24 cellular contexts compared by ENCODE assay signal in genomic region chr1:187844313-187844712, GRCh38.
"Had no signal": no experiment of that assay in that cellular context is flagged by ENCODE, and none has a peak within 500 bp of the region (broad histone marks: within the 10 kb centered on the region; RNA-seq: fewer than 3 reads in every experiment).

No MANE protein-coding gene starts in this region.

- H3K9me3 ChIP-seq: colonic mucosa, lower lobe of right lung, ovary, psoas muscle, sigmoid colon, testis, tibial artery had no signal

- H3K4me1 ChIP-seq: colonic mucosa, lower lobe of right lung, psoas muscle, sigmoid colon, spleen, testis, tibial artery had no signal

- FAIRE-seq: endothelial cell of umbilical vein, frontal cortex had no signal

- H3K27ac ChIP-seq: colonic mucosa, lower lobe of right lung, ovary, psoas muscle, sigmoid colon, spleen, testis, tibial artery had no signal

- H3K36me3 ChIP-seq: colonic mucosa, lower lobe of right lung, ovary, sigmoid colon, spleen, tibial artery had no signal

- ATAC-seq: left ventricle myocardium superior; lower lobe of right lung; natural killer cell; psoas muscle; right cardiac atrium; stimulated activated memory B cell treated with anti-CD40 and anti-IgM and Interleukin-4, amounts not matched to agents 10 μg/mL and 1 μg/mL and 100 μg/mL, for 72 hours; stimulated activated naive CD8-positive, alpha-beta T cell treated with anti-CD3 and anti-CD28 coated beads, Interleukin-15, Interleukin-2, amounts not matched to agents 100 U/mL and 50 U/mL, for 24 hours had no signal

- DNase-seq: colonic mucosa; effector CD8-positive, alpha-beta T cell; endodermal cell; hypothalamus; immature natural killer cell; islet precursor cell; left ventricle myocardium superior; lower lobe of right lung; natural killer cell; occipital lobe; ovary; posterior cingulate gyrus; psoas muscle; right cardiac atrium; sigmoid colon; spleen; stimulated activated CD4-positive, alpha-beta T cell treated with anti-CD3 and anti-CD28 coated beads, Interleukin-4, amount 100 ng/mL, for 4 hours; stimulated activated naive CD8-positive, alpha-beta T cell treated with anti-CD3 and anti-CD28 coated beads, Interleukin-15, Interleukin-2, amounts not matched to agents 100 U/mL and 50 U/mL, for 24 hours; substantia nigra; testis; tibial artery had no signal

- H3K4me3 ChIP-seq: colonic mucosa, lower lobe of right lung, ovary, psoas muscle, sigmoid colon, spleen, testis, tibial artery had no signal

- H3K27me3 ChIP-seq: colonic mucosa, ovary, sigmoid colon, spleen, testis, tibial artery had no signal
